Comparison of ENCODE assay signal across 8 cellular contexts in genomic region chr22:24302591-24302990, GRCh38. TPM values are rescaled to one million over a fixed set of nuclear protein-coding genes. Genes with fewer than 3 reads are reported as not detected.
A peak's percentile ranks its signal among the peaks of the same experiment; 100 is the strongest.
DNase-seq lines count a peak whose midpoint lies in the region; ATAC-seq and TF ChIP-seq lines count a peak whose summit lies in the region.

No MANE protein-coding gene starts in this region.

- H3K4me3 Mint-ChIP-seq in endothelial cell (ENCODE audit: unreplicated experiment) (peak overlapping the region; percentile 53), nephron progenitor cell (no peak overlapping the region)

- peaks cover 26% of the 10 kb centered on the region for H3K36me3 Mint-ChIP-seq in endothelial cell (ENCODE audit: low read depth, unreplicated experiment)
- peaks cover 81% of the 10 kb centered on the region for H3K36me3 Mint-ChIP-seq in nephron progenitor cell (ENCODE audit: low read depth)

- H3K9me3 Mint-ChIP-seq in endothelial cell (ENCODE audit: unreplicated experiment): no peaks in the 10 kb centered on the region
- peaks cover 28% of the 10 kb centered on the region for H3K9me3 Mint-ChIP-seq in nephron progenitor cell

- CTCF ChIA-PET in HEK293T (lab: Yijun Ruan, JAX): no interaction called here

- H3K27me3 Mint-ChIP-seq in endothelial cell (ENCODE audit: unreplicated experiment) (no peaks in the 10 kb centered on the region), nephron progenitor cell (ENCODE audit: low read depth, poor library complexity) (no peaks in the 10 kb centered on the region)

- POLR2A ChIA-PET in HEK293T (lab: Yijun Ruan, JAX): no interaction called here

- DNase-seq in NCI-H146 treated with DMSO at 0.1 percent for 48 hours (lab: John Stamatoyannopoulos, UW; ENCODE audit: unreplicated experiment) (peak; percentile 72), endothelial cell (ENCODE audit: low spot score) (no peak), nephron progenitor cell (no peak), HEK293T (ENCODE audit: extremely low spot score) (no peak), NCI-H524 treated with DMSO at 0.1 percent for 48 hours (lab: John Stamatoyannopoulos, UW) (no peak)
- no peak for DNase-seq in stimulated activated naive CD4-positive, alpha-beta T cell (lab: John Stamatoyannopoulos, UW)

- H3K4me1 Mint-ChIP-seq in endothelial cell (ENCODE audit: unreplicated experiment) (peaks cover 42% of the 10 kb centered on the region), nephron progenitor cell (no peaks in the 10 kb centered on the region)

- TF ChIP-seq CTCF in C4-2B (conservative IDR thresholded peaks at IDR 0.05): no peak
- TF ChIP-seq CTCF in endothelial cell (IDR thresholded peaks at IDR 0.05; ENCODE audit: unreplicated experiment): no peak
- TF ChIP-seq CTCF in nephron progenitor cell (IDR thresholded peaks at IDR 0.05): no peak

- peak overlapping the region; percentile 16 for H3K27ac Mint-ChIP-seq in endothelial cell (ENCODE audit: unreplicated experiment)
- H3K27ac Mint-ChIP-seq in nephron progenitor cell: peak overlapping the region; percentile 12

- no peak for ATAC-seq in GM21515 (IDR thresholded peaks at IDR 0.05; ENCODE audit: unreplicated experiment)

- peak overlapping the region; percentile 93 for H3K27ac ChIP-seq in C4-2B

TF ChIP-seq in HEK293T, 16 proteins besides CTCF, POLR2A, EP300 and RAD21:
- TF ChIP-seq SUZ12 (IDR thresholded peaks at IDR 0.05) (no peak), CTBP1 (IDR thresholded peaks at IDR 0.05; ENCODE audit: borderline replicate concordance) (no peak)

RNA-seq across cellular contexts. Expression of gene SPECC1L, which starts 32.0 kb away (rescaled TPM):
- total RNA-seq in endothelial cell (ENCODE audit: unreplicated experiment): 80.6 TPM

RNA-seq across cellular contexts. Expression of gene GGT5, which starts 57.7 kb away (rescaled TPM):
- total RNA-seq in endothelial cell (ENCODE audit: unreplicated experiment): 1.6 TPM
